1 cellular context compared by ENCODE assay signal in the genomic region with DNA sequence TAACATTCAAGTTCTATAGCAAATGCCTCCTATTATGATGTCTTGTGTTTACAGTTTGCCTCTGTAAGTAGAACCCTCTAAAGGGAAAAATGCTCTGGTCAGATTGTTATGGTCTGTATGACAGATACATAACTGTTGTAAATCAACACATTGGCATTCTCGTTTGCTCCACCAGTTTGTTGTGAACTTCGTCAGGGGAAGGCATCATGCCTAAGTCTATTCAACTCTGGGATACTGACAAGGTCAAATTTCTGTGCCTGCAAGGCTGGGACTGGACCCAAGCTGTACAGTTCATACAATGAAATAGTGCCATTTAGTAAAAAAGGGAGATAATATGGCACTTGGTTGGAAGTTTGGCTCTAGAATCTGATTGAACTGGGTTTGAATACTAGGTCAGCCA.
TF ChIP-seq lines count a peak whose summit lies in the region.

No MANE protein-coding gene starts in this region.

TF ChIP-seq in SK-N-SH treated with all-trans-retinoic acid at 6 μM for 48 hours, 23 proteins besides CTCF, POLR2A, EP300 and RAD21 (continued from another document):
- TF ChIP-seq, protein P1, sequence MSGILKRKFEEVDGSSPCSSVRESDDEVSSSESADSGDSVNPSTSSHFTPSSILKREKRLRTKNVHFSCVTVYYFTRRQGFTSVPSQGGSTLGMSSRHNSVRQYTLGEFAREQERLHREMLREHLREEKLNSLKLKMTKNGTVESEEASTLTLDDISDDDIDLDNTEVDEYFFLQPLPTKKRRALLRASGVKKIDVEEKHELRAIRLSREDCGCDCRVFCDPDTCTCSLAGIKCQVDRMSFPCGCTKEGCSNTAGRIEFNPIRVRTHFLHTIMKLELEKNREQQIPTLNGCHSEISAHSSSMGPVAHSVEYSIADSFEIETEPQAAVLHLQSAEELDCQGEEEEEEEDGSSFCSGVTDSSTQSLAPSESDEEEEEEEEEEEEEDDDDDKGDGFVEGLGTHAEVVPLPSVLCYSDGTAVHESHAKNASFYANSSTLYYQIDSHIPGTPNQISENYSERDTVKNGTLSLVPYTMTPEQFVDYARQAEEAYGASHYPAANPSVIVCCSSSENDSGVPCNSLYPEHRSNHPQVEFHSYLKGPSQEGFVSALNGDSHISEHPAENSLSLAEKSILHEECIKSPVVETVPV (CRISPR knock-in tag; IDR thresholded peaks at IDR 0.05), result no peak
- TF ChIP-seq OSR1 (CRISPR knock-in tag; IDR thresholded peaks at IDR 0.05), result no peak
